In the genomic region with DNA sequence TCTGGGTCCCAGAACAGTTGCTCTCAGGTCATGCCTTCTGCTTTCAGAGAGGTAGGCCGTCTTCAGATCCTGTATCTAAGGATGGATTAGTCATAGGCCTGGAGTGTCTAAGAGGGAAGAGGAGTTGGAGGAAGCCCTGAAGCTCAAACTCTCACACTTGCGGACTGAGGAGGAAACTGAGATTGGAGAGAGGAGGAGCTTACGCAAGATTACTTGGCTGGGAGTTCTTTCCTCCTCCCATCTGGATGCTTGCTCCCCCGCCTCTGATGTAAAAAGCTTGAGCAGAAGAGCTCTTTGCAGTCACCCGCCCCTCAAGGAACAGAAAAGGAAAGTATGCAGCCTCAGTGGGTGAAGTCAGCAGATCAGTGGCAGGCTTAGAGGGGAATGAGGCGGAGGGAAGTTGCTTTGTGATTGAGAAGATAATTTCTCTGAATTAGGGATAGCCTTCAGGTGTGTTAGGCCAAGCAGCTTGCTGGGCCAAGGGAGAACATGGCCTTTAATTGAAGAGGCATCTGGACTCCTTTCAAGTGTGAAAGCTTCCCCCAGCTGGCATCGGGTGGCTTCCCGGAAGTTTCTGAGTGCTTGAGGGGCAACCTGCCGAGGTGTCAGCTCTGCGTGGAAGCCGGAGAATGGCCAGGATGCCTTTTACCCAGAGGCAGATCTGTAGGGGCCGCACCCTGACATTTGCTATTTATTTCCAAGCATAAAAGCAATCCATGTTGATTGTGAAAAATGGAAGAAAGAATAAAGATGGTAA, we compare ENCODE assay signal across 14 cellular contexts. TPM values are rescaled to one million over a fixed set of nuclear protein-coding genes. Genes with fewer than 3 reads are reported as not detected.
DNase-seq lines count a peak whose midpoint lies in the region; ATAC-seq and TF ChIP-seq lines count a peak whose summit lies in the region.
"Had no signal": no experiment of that assay in that cellular context is flagged by ENCODE, and none has a peak within 500 bp of the region (broad histone marks: within the 10 kb centered on the region; RNA-seq: fewer than 3 reads in every experiment).

No MANE protein-coding gene starts in this region.

- H4K5ac ChIP-seq in H9 (ENCODE audit: insufficient read length, low read depth, low read length): no peak overlapping the region

- H3K4me3 Mint-ChIP-seq in chondrocyte (ENCODE audit: unreplicated experiment) (no peak overlapping the region), H9 (no peak overlapping the region)
- no peak overlapping the region for H3K4me3 Mint-ChIP-seq in stimulated activated naive B cell treated with anti-CD40 and anti-IgM and Interleukin-4, amounts not matched to agents 10 μg/mL and 1 μg/mL and 100 μg/mL, for 72 hours

- no peak overlapping the region for H3T11ph ChIP-seq in H9 (ENCODE audit: low read length)

- no peak overlapping the region for H3K14ac ChIP-seq in H9 (ENCODE audit: insufficient read depth, low read length)

- peak; percentile 70 for DNase-seq in EH (ENCODE audit: low read depth)
- DNase-seq in NCI-H1092 treated with DMSO at 0.1 percent for 48 hours (lab: John Stamatoyannopoulos, UW): peak; percentile 12
- peak; percentile 30 for DNase-seq in chondrocyte (ENCODE audit: low spot score)
- peak; percentile 74 for DNase-seq in occipital lobe (lab: John Stamatoyannopoulos, UW)
- no peak for DNase-seq in SJCRH30
- no peak for DNase-seq in H9
- DNase-seq in stimulated activated naive B cell treated with anti-CD40 and anti-IgM and Interleukin-4, amounts not matched to agents 10 μg/mL and 1 μg/mL and 100 μg/mL, for 72 hours: no peak
- DNase-seq: activated T-cell treated with anti-CD3 and anti-CD28 coated beads, Interleukin-2, amount 50 U/mL, for 48 hours; cortex of kidney; naive B cell; NK-92 treated with Interleukin-12 subunit alpha and Interleukin-12 subunit beta, amount 100 ng/mL, for 24 hours had no signal

- H3K9me3 ChIP-seq in SJCRH30 (replicated peaks) (no peaks in the 10 kb centered on the region), H9 (ENCODE audit: control insufficient read depth, low read depth, low read length) (no peaks in the 10 kb centered on the region)
- H3K9me3 ChIP-seq: suprapubic skin had no signal

- H3K56ac ChIP-seq in H9 (ENCODE audit: insufficient read length, low read depth, low read length): no peak overlapping the region

- no peak overlapping the region for H2BK120ac ChIP-seq in H9 (ENCODE audit: low read depth, low read length, poor library complexity, severe bottlenecking)

- no peak overlapping the region for H2AFZ ChIP-seq in H9 (ENCODE audit: low read length)

- H3K9ac ChIP-seq in H9 (ENCODE audit: extremely low read depth, insufficient read length, low read length): no peak overlapping the region

- H3K27me3 Mint-ChIP-seq in chondrocyte (ENCODE audit: low read depth) (no peaks in the 10 kb centered on the region), H9 (ENCODE audit: low read depth) (peaks cover 13% of the 10 kb centered on the region)
- H3K27me3 Mint-ChIP-seq in stimulated activated naive B cell treated with anti-CD40 and anti-IgM and Interleukin-4, amounts not matched to agents 10 μg/mL and 1 μg/mL and 100 μg/mL, for 72 hours: peaks cover 4 to 23% of the 10 kb centered on the region in 2 donors

- H3K79me1 ChIP-seq in H9 (ENCODE audit: insufficient read depth, low read depth, low read length, poor library complexity, severe bottlenecking): no peaks in the 10 kb centered on the region

- H3K4me1 ChIP-seq in SJCRH30 (peaks cover 40% of the 10 kb centered on the region), H9 (ENCODE audit: insufficient read depth, low read length) (no peaks in the 10 kb centered on the region)
- H3K4me1 ChIP-seq: suprapubic skin had no signal

- H3K18ac ChIP-seq in H9 (ENCODE audit: insufficient read length, low read depth, low read length): no peak overlapping the region

- no peak overlapping the region for H4K91ac ChIP-seq in H9 (ENCODE audit: insufficient read length, low read depth, low read length)

- H3K23me2 ChIP-seq in H9 (ENCODE audit: insufficient read length, low read depth, low read length, poor library complexity, severe bottlenecking): no peaks in the 10 kb centered on the region

- H3K79me2 ChIP-seq in H9 (ENCODE audit: insufficient read depth, low read length): no peaks in the 10 kb centered on the region

- H4K8ac ChIP-seq in H9 (replicated peaks; ENCODE audit: insufficient read length, low read depth, low read length): no peak overlapping the region

- no peak overlapping the region for H3K4me2 ChIP-seq in H9 (ENCODE audit: insufficient read depth, insufficient read length, low read length)

- no peak overlapping the region for H2BK5ac ChIP-seq in H9 (ENCODE audit: insufficient read length, low read length)

- H3K4ac ChIP-seq in H9 (ENCODE audit: low read depth, low read length): no peak overlapping the region

- H2AK5ac ChIP-seq in H9 (ENCODE audit: insufficient read length, low read length): no peak overlapping the region

- no peak overlapping the region for H3K27ac Mint-ChIP-seq in chondrocyte (ENCODE audit: unreplicated experiment)
- peak overlapping the region in 1 of 3 experiments; percentile 71; a peak in 2 of 7 replicates for H3K27ac Mint-ChIP-seq in H9
- no peak overlapping the region for H3K27ac Mint-ChIP-seq in stimulated activated naive B cell treated with anti-CD40 and anti-IgM and Interleukin-4, amounts not matched to agents 10 μg/mL and 1 μg/mL and 100 μg/mL, for 72 hours

- no peaks in the 10 kb centered on the region for H3K27me3 ChIP-seq in SJCRH30
- H3K27me3 ChIP-seq in H9 (ENCODE audit: insufficient read depth, low read length): no peaks in the 10 kb centered on the region; the same call in 1 of the 2 replicates
- H3K27me3 ChIP-seq: suprapubic skin had no signal

- TF ChIP-seq CTCF in chondrocyte (IDR thresholded peaks at IDR 0.05) (no peak), H9 (conservative IDR thresholded peaks at IDR 0.05) (no peak)

- H3K27ac ChIP-seq in SJCRH30: no peak overlapping the region
- no peak overlapping the region for H3K27ac ChIP-seq in H9 (ENCODE audit: insufficient read length, low read depth, low read length)
- H3K27ac ChIP-seq: suprapubic skin had no signal

- no peaks in the 10 kb centered on the region for H3K36me3 Mint-ChIP-seq in chondrocyte (ENCODE audit: low read depth)
- H3K36me3 Mint-ChIP-seq in H9 (ENCODE audit: insufficient read depth in 1 of 3, low read depth in 3 of 3): no peaks in the 10 kb centered on the region
- H3K36me3 Mint-ChIP-seq in stimulated activated naive B cell treated with anti-CD40 and anti-IgM and Interleukin-4, amounts not matched to agents 10 μg/mL and 1 μg/mL and 100 μg/mL, for 72 hours: no peaks in the 10 kb centered on the region
- H3K36me3 Mint-ChIP-seq: naive B cell had no signal

- H3K4me1 Mint-ChIP-seq in chondrocyte (ENCODE audit: low read depth): peaks cover 11% of the 10 kb centered on the region
- H3K4me1 Mint-ChIP-seq in H9: peaks cover 13 to 19% of the 10 kb centered on the region in 2 experiments
- peaks cover 5 to 11% of the 10 kb centered on the region in 2 donors for H3K4me1 Mint-ChIP-seq in stimulated activated naive B cell treated with anti-CD40 and anti-IgM and Interleukin-4, amounts not matched to agents 10 μg/mL and 1 μg/mL and 100 μg/mL, for 72 hours

- peaks cover 54% of the 10 kb centered on the region for H3K36me3 ChIP-seq in SJCRH30
- H3K36me3 ChIP-seq: suprapubic skin had no signal

- H3K23ac ChIP-seq in H9 (ENCODE audit: insufficient read length, low read depth, low read length): no peak overlapping the region

- H4K20me1 ChIP-seq in H9 (ENCODE audit: control insufficient read depth, insufficient read depth, insufficient read length): no peaks in the 10 kb centered on the region

- WGBS in H9 (ENCODE audit: extremely low coverage, insufficient read length, low lambda C conversion rate): no CpG with 5 or more reads among the region's 12 CpGs

- H3K4me3 ChIP-seq in SJCRH30: no peak overlapping the region
- H3K4me3 ChIP-seq: suprapubic skin had no signal

- H2BK15ac ChIP-seq in H9 (ENCODE audit: low read depth, low read length): no peak overlapping the region

- no peak for ATAC-seq in GM19463 (IDR thresholded peaks at IDR 0.05; ENCODE audit: unreplicated experiment)
- no peak for ATAC-seq in stimulated activated naive B cell treated with anti-CD40 and anti-IgM and Interleukin-4, amounts not matched to agents 10 μg/mL and 1 μg/mL and 100 μg/mL, for 72 hours (replicated peaks)

- H3K9me3 Mint-ChIP-seq in chondrocyte (ENCODE audit: low read depth) (no peaks in the 10 kb centered on the region), H9 (no peaks in the 10 kb centered on the region)
- no peaks in the 10 kb centered on the region for H3K9me3 Mint-ChIP-seq in stimulated activated naive B cell treated with anti-CD40 and anti-IgM and Interleukin-4, amounts not matched to agents 10 μg/mL and 1 μg/mL and 100 μg/mL, for 72 hours
- H3K9me3 Mint-ChIP-seq: naive B cell had no signal

- no peak overlapping the region for H2BK12ac ChIP-seq in H9 (ENCODE audit: insufficient read length, low read depth, low read length)

- no peak overlapping the region for H2BK20ac ChIP-seq in H9 (ENCODE audit: low read depth, low read length, poor library complexity, severe bottlenecking)

RNA-seq across cellular contexts. Expression of a gene that starts 6.6 kb away (rescaled TPM):
- 0.24 to 2.1 TPM (median 1.7 TPM) in 3 replicates for total RNA-seq in chondrocyte
- total RNA-seq in occipital lobe: 24.0 TPM
- total RNA-seq in SJCRH30 (2014; rRNA removed; shearing (Covaris generic)): 53.8 and 60.9 TPM in 2 replicates
- total RNA-seq in H9 (2021): 1.3 and 3.0 TPM in 2 replicates
- total RNA-seq: glomerular endothelial cell had no signal

RNA-seq across cellular contexts. Expression of a gene that starts 41.5 kb away (rescaled TPM):
- not detected in 3 replicates for total RNA-seq in chondrocyte
- total RNA-seq in occipital lobe: not detected
- total RNA-seq in SJCRH30 (2014; rRNA removed; shearing (Covaris generic)): 1.1 and 1.8 TPM in 2 replicates
- not detected in 2 replicates for total RNA-seq in H9 (2021)
- total RNA-seq: glomerular endothelial cell had no signal

RNA-seq across cellular contexts. Expression of a gene that starts 48.3 kb away (rescaled TPM):
- total RNA-seq in chondrocyte (not detected in 3 replicates), occipital lobe (not detected), H9 (2021) (not detected in 2 replicates)
- total RNA-seq in SJCRH30 (2014; rRNA removed; shearing (Covaris generic)): 525 and 538 TPM in 2 replicates
- total RNA-seq: glomerular endothelial cell, suprapubic skin had no signal

RNA-seq across cellular contexts. Expression of a gene that starts 52.4 kb away (rescaled TPM):
- total RNA-seq in chondrocyte (not detected in 3 replicates), occipital lobe (1.6 TPM), H9 (2021) (not detected in 2 replicates)
- not detected in 2 replicates for total RNA-seq in SJCRH30 (2014; rRNA removed; shearing (Covaris generic))

Comparison
In these comparisons a context has a peak if more than half of its experiments do, and no peak if none do; other contexts are left out.
1. DNase-seq: peak in EH (single experiment), NCI-H1092 treated with DMSO at 0.1 percent for 48 hours (single experiment), chondrocyte (single experiment) and occipital lobe (single experiment); none in SJCRH30 (0 of 2), H9 (single experiment) and stimulated activated naive B cell treated with anti-CD40 and anti-IgM and Interleukin-4, amounts not matched to agents 10 μg/mL and 1 μg/mL and 100 μg/mL, for 72 hours (single experiment).
2. RNA of a gene that starts 48.3 kb away (total RNA-seq): 525 to 538 TPM in SJCRH30; not detected in chondrocyte, not detected in occipital lobe (single experiment) and not detected in H9; every median in the first group is over 100 times any median in the second.